In the genomic region with DNA sequence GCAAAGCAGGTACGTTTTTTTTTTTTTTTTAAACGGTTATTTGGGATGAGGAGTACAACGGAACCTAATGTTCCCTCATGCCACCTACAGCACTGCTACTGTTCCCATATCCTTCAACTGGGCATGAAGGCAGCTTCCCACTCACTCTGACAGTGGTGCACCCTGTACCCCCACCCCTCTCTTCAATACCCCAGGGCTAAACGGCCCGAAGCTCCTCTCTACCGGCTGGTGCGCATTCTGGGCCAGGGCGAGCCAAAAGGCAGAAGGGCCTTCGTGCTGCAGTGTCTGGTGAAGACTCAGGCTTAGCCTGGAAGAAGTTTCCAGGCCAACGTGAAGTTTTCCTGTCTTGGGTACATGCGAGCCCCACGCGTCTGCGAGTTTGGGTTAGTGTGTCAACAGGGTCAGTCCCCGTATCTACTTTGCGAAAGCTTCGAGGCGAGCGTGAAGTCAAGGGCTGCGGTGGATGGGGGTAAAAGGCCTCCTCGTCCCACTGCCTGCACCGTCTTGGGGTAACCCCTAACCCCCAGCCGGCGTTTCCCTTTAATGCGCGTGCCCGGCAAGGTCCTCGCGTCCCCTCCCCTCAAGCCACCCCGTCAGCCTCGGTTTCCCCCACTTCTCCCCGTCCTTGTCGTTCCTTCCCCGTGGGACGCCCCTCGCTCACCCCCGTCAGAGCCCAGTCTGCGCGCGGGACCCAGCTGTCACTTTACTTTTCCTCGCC, we compare ENCODE assay signal across 1 cellular context.
TF ChIP-seq lines count a peak whose summit lies in the region.

No MANE protein-coding gene starts in this region.

TF ChIP-seq in SK-N-SH treated with all-trans-retinoic acid at 6 μM for 48 hours, 23 proteins besides CTCF, POLR2A, EP300 and RAD21 (continued from another document):
- TF ChIP-seq ARNTL (CRISPR knock-in tag; IDR thresholded peaks at IDR 0.05; ENCODE audit: borderline replicate concordance, low read depth): no peak
- TF ChIP-seq GLIS3 (CRISPR knock-in tag; IDR thresholded peaks at IDR 0.05): no peak
- no peak for TF ChIP-seq ZFP3 (CRISPR knock-in tag; IDR thresholded peaks at IDR 0.05)
- TF ChIP-seq ZNF565 (CRISPR knock-in tag; conservative IDR thresholded peaks at IDR 0.05; ENCODE audit: low read depth): no peak
- TF ChIP-seq, protein P1, sequence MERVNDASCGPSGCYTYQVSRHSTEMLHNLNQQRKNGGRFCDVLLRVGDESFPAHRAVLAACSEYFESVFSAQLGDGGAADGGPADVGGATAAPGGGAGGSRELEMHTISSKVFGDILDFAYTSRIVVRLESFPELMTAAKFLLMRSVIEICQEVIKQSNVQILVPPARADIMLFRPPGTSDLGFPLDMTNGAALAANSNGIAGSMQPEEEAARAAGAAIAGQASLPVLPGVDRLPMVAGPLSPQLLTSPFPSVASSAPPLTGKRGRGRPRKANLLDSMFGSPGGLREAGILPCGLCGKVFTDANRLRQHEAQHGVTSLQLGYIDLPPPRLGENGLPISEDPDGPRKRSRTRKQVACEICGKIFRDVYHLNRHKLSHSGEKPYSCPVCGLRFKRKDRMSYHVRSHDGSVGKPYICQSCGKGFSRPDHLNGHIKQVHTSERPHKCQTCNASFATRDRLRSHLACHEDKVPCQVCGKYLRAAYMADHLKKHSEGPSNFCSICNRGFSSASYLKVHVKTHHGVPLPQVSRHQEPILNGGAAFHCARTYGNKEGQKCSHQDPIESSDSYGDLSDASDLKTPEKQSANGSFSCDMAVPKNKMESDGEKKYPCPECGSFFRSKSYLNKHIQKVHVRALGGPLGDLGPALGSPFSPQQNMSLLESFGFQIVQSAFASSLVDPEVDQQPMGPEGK (CRISPR knock-in tag; IDR thresholded peaks at IDR 0.05; ENCODE audit: borderline replicate concordance): no peak
- no peak for TF ChIP-seq ISL1 (CRISPR knock-in tag; IDR thresholded peaks at IDR 0.05)
- TF ChIP-seq, protein P2, sequence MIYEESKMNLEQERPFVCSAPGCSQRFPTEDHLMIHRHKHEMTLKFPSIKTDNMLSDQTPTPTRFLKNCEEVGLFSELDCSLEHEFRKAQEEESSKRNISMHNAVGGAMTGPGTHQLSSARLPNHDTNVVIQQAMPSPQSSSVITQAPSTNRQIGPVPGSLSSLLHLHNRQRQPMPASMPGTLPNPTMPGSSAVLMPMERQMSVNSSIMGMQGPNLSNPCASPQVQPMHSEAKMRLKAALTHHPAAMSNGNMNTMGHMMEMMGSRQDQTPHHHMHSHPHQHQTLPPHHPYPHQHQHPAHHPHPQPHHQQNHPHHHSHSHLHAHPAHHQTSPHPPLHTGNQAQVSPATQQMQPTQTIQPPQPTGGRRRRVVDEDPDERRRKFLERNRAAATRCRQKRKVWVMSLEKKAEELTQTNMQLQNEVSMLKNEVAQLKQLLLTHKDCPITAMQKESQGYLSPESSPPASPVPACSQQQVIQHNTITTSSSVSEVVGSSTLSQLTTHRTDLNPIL (CRISPR knock-in tag; IDR thresholded peaks at IDR 0.05; ENCODE audit: low read depth): no peak
- no peak for TF ChIP-seq OSR1 (CRISPR knock-in tag; IDR thresholded peaks at IDR 0.05)
TF ChIP-seq in SK-N-SH treated with all-trans-retinoic acid at 6 μM for 48 hours: peak in this region for 0.
